In genomic region chr2:38284971-38285370, GRCh38 we compare ENCODE assay signal across 17 cellular contexts.
A peak's percentile ranks its signal among the peaks of the same experiment; 100 is the strongest.
DNase-seq lines count a peak whose midpoint lies in the region; ATAC-seq, FAIRE-seq and TF ChIP-seq lines count a peak whose summit lies in the region.
"Had no signal": no experiment of that assay in that cellular context is flagged by ENCODE, and none has a peak within 500 bp of the region (broad histone marks: within the 10 kb centered on the region; RNA-seq: fewer than 3 reads in every experiment).

No MANE protein-coding gene starts in this region.

- no peak overlapping the region for H3K27ac ChIP-seq in CD4-positive, alpha-beta T cell (ENCODE audit: low read depth, low read length)
- H3K27ac ChIP-seq in parathyroid adenoma (no peak overlapping the region), breast epithelium (no peak overlapping the region), foreskin keratinocyte (no peak overlapping the region)

- no peaks in the 10 kb centered on the region for H3K9me3 ChIP-seq in CD4-positive, alpha-beta T cell (ENCODE audit: control insufficient read depth, low read length)
- H3K9me3 ChIP-seq in parathyroid adenoma (ENCODE audit: control insufficient read depth, low read length) (no peaks in the 10 kb centered on the region), breast epithelium (no peaks in the 10 kb centered on the region)

- FAIRE-seq in colon (lab: Jason Lieb, UNC): peak; percentile 88
- FAIRE-seq: D721Med had no signal

- peaks cover 9% of the 10 kb centered on the region for H3K27me3 ChIP-seq in CD4-positive, alpha-beta T cell (ENCODE audit: control insufficient read depth, insufficient read depth, low read length)
- H3K27me3 ChIP-seq in parathyroid adenoma (ENCODE audit: control insufficient read depth, insufficient read depth, low read length) (no peaks in the 10 kb centered on the region), breast epithelium (no peaks in the 10 kb centered on the region), foreskin keratinocyte (peaks cover 28% of the 10 kb centered on the region)

- DNase-seq in CD4-positive, alpha-beta T cell: no peak
- DNase-seq in breast epithelium (ENCODE audit: low spot score in 2 of 2) (no peak), AG08396 (ENCODE audit: low spot score) (no peak), foreskin keratinocyte (no peak)
- DNase-seq: ACHN; CD4-positive, alpha-beta memory T cell; Kasumi-1; NCI-H1436; NCI-H2029 treated with DMSO at 0.1 percent for 48 hours; NCI-H524 treated with DMSO at 0.1 percent for 48 hours; OCI-M1 had no signal

- H3K4me3 ChIP-seq in parathyroid adenoma (ENCODE audit: low read depth, low read length) (no peak overlapping the region), breast epithelium (no peak overlapping the region)

- no peak overlapping the region for H2AFZ ChIP-seq in parathyroid adenoma

- TF ChIP-seq POLR2A in breast epithelium (IDR thresholded peaks at IDR 0.05): no peak

- H3K4me2 ChIP-seq in parathyroid adenoma (ENCODE audit: low read length): peak overlapping the region; percentile 6

- no peak for ATAC-seq in CD4-positive, alpha-beta T cell (ENCODE audit: poor library complexity)
- ATAC-seq in foreskin keratinocyte (no peak), HG03097 (IDR thresholded peaks at IDR 0.05; ENCODE audit: low FRiP score, unreplicated experiment) (no peak)

- H3K27me3 Mint-ChIP-seq in CD4-positive, alpha-beta T cell: peaks cover 23% of the 10 kb centered on the region

- H3K4me1 ChIP-seq in parathyroid adenoma (no peaks in the 10 kb centered on the region), breast epithelium (no peaks in the 10 kb centered on the region), foreskin keratinocyte (no peaks in the 10 kb centered on the region)

- POLR2A ChIA-PET in CD4-positive, alpha-beta T cell (lab: Charles Lee): no interaction called here

- no peaks in the 10 kb centered on the region for H3K36me3 Mint-ChIP-seq in CD4-positive, alpha-beta T cell (ENCODE audit: low read depth)
- H3K36me3 Mint-ChIP-seq: CD4-positive, alpha-beta memory T cell had no signal

- intact Hi-C loops in CD4-positive, alpha-beta T cell (cut with DNase I, micrococcal nuclease): no loop called here
- intact Hi-C loops in breast epithelium (cut with DNase I; ENCODE audit: low total_unique reads): no loop called here

- TF ChIP-seq CTCF in CD4-positive, alpha-beta T cell (IDR thresholded peaks at IDR 0.05): no peak
- no peak for TF ChIP-seq CTCF in parathyroid adenoma (IDR thresholded peaks at IDR 0.05)
- TF ChIP-seq CTCF in breast epithelium (IDR thresholded peaks at IDR 0.05): no peak
- TF ChIP-seq CTCF in foreskin keratinocyte (conservative IDR thresholded peaks at IDR 0.05): no peak

- TF ChIP-seq EP300 in Ishikawa (IDR thresholded peaks at IDR 0.05; ENCODE audit: borderline replicate concordance): peak; percentile 25; the same call in 1 of the 2 replicates

- H3K27ac Mint-ChIP-seq in CD4-positive, alpha-beta T cell: peak overlapping the region; percentile 7
- H3K27ac Mint-ChIP-seq: B cell; CD4-positive, alpha-beta memory T cell had no signal

- H3K4me3 Mint-ChIP-seq in CD4-positive, alpha-beta T cell: no peak overlapping the region
- H3K4me3 Mint-ChIP-seq: B cell; CD4-positive, alpha-beta memory T cell had no signal

- no peaks in the 10 kb centered on the region for H3K36me3 ChIP-seq in parathyroid adenoma (ENCODE audit: control insufficient read depth, insufficient read depth, low read length)
- H3K36me3 ChIP-seq in breast epithelium: no peaks in the 10 kb centered on the region

- peaks cover 21% of the 10 kb centered on the region for H3K4me1 Mint-ChIP-seq in CD4-positive, alpha-beta T cell (ENCODE audit: low read depth)
- H3K4me1 Mint-ChIP-seq: B cell had no signal

- TF ChIP-seq RAD21 in Ishikawa (IDR thresholded peaks at IDR 0.05; ENCODE audit: low read depth): no peak

- CTCF ChIA-PET in CD4-positive, alpha-beta T cell (lab: Charles Lee): no interaction called here

- H3K9ac ChIP-seq in parathyroid adenoma: no peak overlapping the region

- H3K9me3 Mint-ChIP-seq in CD4-positive, alpha-beta T cell: no peaks in the 10 kb centered on the region
- H3K9me3 Mint-ChIP-seq: CD4-positive, alpha-beta memory T cell had no signal

- H3K79me2 ChIP-seq in parathyroid adenoma: no peaks in the 10 kb centered on the region

TF ChIP-seq in Ishikawa, 13 proteins besides CTCF, POLR2A, EP300 and RAD21:
- TF ChIP-seq TCF12 (IDR thresholded peaks at IDR 0.05; ENCODE audit: low read depth) (0 out of 2 replicates have a peak, but pooled peaks have one; percentile 18), FOXM1 (IDR thresholded peaks at IDR 0.05; ENCODE audit: borderline replicate concordance, low read depth) (no peak), ZBTB7A (IDR thresholded peaks at IDR 0.05; ENCODE audit: low read depth) (no peak), CREB1 (IDR thresholded peaks at IDR 0.05; ENCODE audit: low read depth) (no peak), TEAD4 (IDR thresholded peaks at IDR 0.05) (0 out of 2 replicates have a peak, but pooled peaks have one; percentile 17)
- TF ChIP-seq, protein P1, sequence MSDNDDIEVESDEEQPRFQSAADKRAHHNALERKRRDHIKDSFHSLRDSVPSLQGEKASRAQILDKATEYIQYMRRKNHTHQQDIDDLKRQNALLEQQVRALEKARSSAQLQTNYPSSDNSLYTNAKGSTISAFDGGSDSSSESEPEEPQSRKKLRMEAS (IDR thresholded peaks at IDR 0.05): no peak
